8 cellular contexts compared by ENCODE assay signal in genomic region chr10:52644678-52645434, GRCh38.
DNase-seq lines count a peak whose midpoint lies in the region; ATAC-seq and TF ChIP-seq lines count a peak whose summit lies in the region.

No MANE protein-coding gene starts in this region.

- H3K27me3 Mint-ChIP-seq in mesothelial cell of epicardium (ENCODE audit: low read depth), result no peaks in the 10 kb centered on the region

- no peaks in the 10 kb centered on the region for H3K27me3 ChIP-seq in dorsolateral prefrontal cortex

- TF ChIP-seq CTCF in dorsolateral prefrontal cortex (IDR thresholded peaks at IDR 0.05 in 54 of 56, conservative IDR thresholded peaks at IDR 0.05 in 2 of 56; ENCODE audit: low read depth in 1 of 56, partially characterized antibody in 56 of 56) (peak; percentile 67 to 97 (median 88)), mesothelial cell of epicardium (IDR thresholded peaks at IDR 0.05; ENCODE audit: unreplicated experiment) (peak; percentile 84)

- intact Hi-C loops in dorsolateral prefrontal cortex (cut with DNase I), result loop anchor here (1.0 to 5.0 kb wide), 3 partner anchors 82 to 137 kb away; no protein-coding TSS in a partner anchor
- intact Hi-C loops in sciatic nerve (cut with DNase I), result no loop called here

- H3K4me3 Mint-ChIP-seq in mesothelial cell of epicardium, result no peak overlapping the region

- no peak overlapping the region for H3K4me3 ChIP-seq in dorsolateral prefrontal cortex

- H3K27ac ChIP-seq in dorsolateral prefrontal cortex, result peak overlapping the region in 10 of 59 donors; percentile 2 to 54 (median 20)

- peaks cover 7% of the 10 kb centered on the region for H3K9me3 Mint-ChIP-seq in mesothelial cell of epicardium

- ATAC-seq in GM19397 (IDR thresholded peaks at IDR 0.05; ENCODE audit: unreplicated experiment) (peak; percentile 71), HG03439 (IDR thresholded peaks at IDR 0.05; ENCODE audit: unreplicated experiment) (peak; percentile 77), sciatic nerve (no peak)

- H3K36me3 Mint-ChIP-seq in mesothelial cell of epicardium, result no peaks in the 10 kb centered on the region

- H3K27ac Mint-ChIP-seq in mesothelial cell of epicardium, result no peak overlapping the region

- DNase-seq in EL (peak; percentile 52), OCI-M1 (lab: John Stamatoyannopoulos, UW) (peak; percentile 80), dorsolateral prefrontal cortex (peak in 4 of 10 donors; percentile 21 to 61 (median 50)), mesothelial cell of epicardium (ENCODE audit: low spot score in 2 of 2, unreplicated experiment in 2 of 2) (peak in 1 of 2 experiments; percentile 49), sciatic nerve (ENCODE audit: low spot score) (no peak)
- no peak for DNase-seq in effector CD8-positive, alpha-beta T cell (lab: John Stamatoyannopoulos, UW)

- peaks cover 21% of the 10 kb centered on the region for H3K4me1 Mint-ChIP-seq in mesothelial cell of epicardium

Comparison
In these comparisons a context has a peak if more than half of its experiments do, and no peak if none do; other contexts are left out.
1. DNase-seq: peak in EL (single experiment) and OCI-M1 (single experiment); none in effector CD8-positive, alpha-beta T cell (single experiment) and sciatic nerve (single experiment).